In the genomic region with DNA sequence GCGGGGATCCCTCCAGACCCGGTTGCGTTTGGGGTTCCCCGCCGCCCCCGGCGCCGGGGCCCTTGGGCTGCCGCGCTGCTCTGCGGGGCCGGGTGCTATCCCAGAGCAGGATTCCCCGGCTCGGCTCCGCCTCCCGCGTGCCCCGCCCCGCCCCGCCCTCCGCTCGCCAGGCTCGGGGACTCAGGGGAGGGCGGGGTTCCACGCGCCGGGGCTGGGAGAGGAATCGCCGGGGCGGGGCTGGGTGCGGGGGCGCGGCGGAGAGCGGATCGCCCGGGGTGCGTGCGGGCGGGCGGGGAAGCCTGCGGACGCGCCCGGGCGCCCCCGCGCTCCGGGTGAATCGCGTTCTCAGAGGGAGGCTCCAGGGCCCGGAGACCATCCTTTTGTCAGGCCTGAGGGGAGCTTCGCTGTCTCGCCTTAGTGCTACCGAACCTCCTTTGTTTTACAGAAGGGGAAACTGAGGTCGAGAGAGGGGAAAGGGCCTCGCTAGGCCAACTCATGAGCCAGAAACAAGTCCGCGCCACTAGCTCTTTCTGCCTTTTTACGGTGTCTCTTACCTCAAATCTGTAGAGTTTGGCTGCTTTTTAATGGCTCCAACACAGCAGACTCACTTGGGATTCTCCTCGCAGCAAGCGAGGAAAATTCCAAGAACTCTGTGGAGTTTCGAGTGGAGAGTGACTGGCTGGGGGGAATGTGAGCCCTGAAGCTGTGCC, we compare ENCODE assay signal across 9 cellular contexts. TPM values are rescaled to one million over a fixed set of nuclear protein-coding genes. Genes with fewer than 3 reads are reported as not detected.
DNase-seq lines count a peak whose midpoint lies in the region; ATAC-seq, FAIRE-seq and TF ChIP-seq lines count a peak whose summit lies in the region.
"Had no signal": no experiment of that assay in that cellular context is flagged by ENCODE, and none has a peak within 500 bp of the region (broad histone marks: within the 10 kb centered on the region; RNA-seq: fewer than 3 reads in every experiment).

A gene (minus strand): TSS at position 82 of the 710 bp plus-strand sequence. CDS start 260 bp downstream, outside the sequence.

- no peaks in the 10 kb centered on the region for H3K9me3 ChIP-seq in kidney (ENCODE audit: control insufficient read depth in 1 of 2, low read length in 2 of 2)

- no peak for FAIRE-seq in kidney (lab: Jason Lieb, UNC)
- FAIRE-seq: colon had no signal

- DNase-seq in D341Med (ENCODE audit: low spot score) (peak; percentile 97), M059J (ENCODE audit: low read depth) (peak; percentile 76), kidney (peak; percentile 93)
- DNase-seq in central memory CD4-positive, alpha-beta T cell: peak; percentile 46
- DNase-seq in stimulated activated CD4-positive, alpha-beta T cell treated with anti-CD3 and anti-CD28 coated beads, Interleukin-12 subunit alpha, Interleukin-12 subunit beta, amount 100 ng/mL, for 48 hours (ENCODE audit: low read depth in 2 of 3, low spot score in 1 of 3): peak; percentile 40 to 72 (median 54)

- H3K27ac ChIP-seq in kidney (ENCODE audit: low read depth in 2 of 2, low read length in 2 of 2): peak within 1 kb of the TSS in 1 of 2 donors; percentile 54

- TF ChIP-seq CTCF in kidney (IDR thresholded peaks at IDR 0.05; ENCODE audit: borderline replicate concordance, extremely low read depth, insufficient read depth): no peak

- peaks cover 0 to 4% of the 10 kb centered on the region in 2 donors for H3K4me1 ChIP-seq in kidney (ENCODE audit: control insufficient read depth in 1 of 2, insufficient read depth in 1 of 2, low read depth in 1 of 2, low read length in 2 of 2)

- peak; percentile 66 for ATAC-seq in GM21619 (IDR thresholded peaks at IDR 0.05; ENCODE audit: unreplicated experiment)
- peak; percentile 80 to 85 for ATAC-seq in activated CD4-positive, CD25-positive, alpha-beta regulatory T cell treated with anti-CD3 and anti-CD28 coated beads, Interleukin-2, amount 50 U/mL, for 24 hours
- no peak for ATAC-seq in HG02970 (IDR thresholded peaks at IDR 0.05; ENCODE audit: low FRiP score, unreplicated experiment)

- H3K36me3 ChIP-seq in kidney (ENCODE audit: control insufficient read depth in 1 of 2, insufficient read depth in 2 of 2, low read length in 2 of 2): no peaks in the 10 kb centered on the region

- intact Hi-C loops in kidney (cut with DNase I): loop anchor here (10.0 kb wide), 1 partner anchor 268 kb away; no protein-coding TSS in a partner anchor

- peak within 1 kb of the TSS in 1 of 2 donors; percentile 53 for H3K9ac ChIP-seq in kidney (ENCODE audit: low read length in 2 of 2)

- peak within 1 kb of the TSS; percentile 53 to 62 for H3K4me3 ChIP-seq in kidney (ENCODE audit: low read length in 2 of 2)

RNA-seq across cellular contexts. Expression of the gene that starts here (rescaled TPM):
- 191 and 272 TPM in 2 replicates for total RNA-seq in M059J (2014; rRNA removed; shearing (Covaris generic))
- 5.1 TPM for total RNA-seq in kidney
- 3.1 TPM for polyA plus RNA-seq in kidney (ENCODE audit: insufficient read depth, low read depth, low replicate concordance)

Comparison
In these comparisons a context has a peak if more than half of its experiments do, and no peak if none do; other contexts are left out.
1. RNA of the gene that starts here (total RNA-seq): 191 to 272 TPM in M059J; 5.1 TPM in kidney (single experiment); every median in the first group is over 10 times any median in the second.
2. DNase-seq: peak in every context shown above with its lines; median percentile 97 in D341Med; 93 in kidney; 76 in M059J; 54 in stimulated activated CD4-positive, alpha-beta T cell treated with anti-CD3 and anti-CD28 coated beads, Interleukin-12 subunit alpha, Interleukin-12 subunit beta, amount 100 ng/mL, for 48 hours; 46 in central memory CD4-positive, alpha-beta T cell.